In genomic region chr12:124420041-124420765, GRCh38 we compare ENCODE assay signal across 15 cellular contexts.
DNase-seq lines count a peak whose midpoint lies in the region; ATAC-seq and TF ChIP-seq lines count a peak whose summit lies in the region.
"Had no signal": no experiment of that assay in that cellular context is flagged by ENCODE, and none has a peak within 500 bp of the region (broad histone marks: within the 10 kb centered on the region; RNA-seq: fewer than 3 reads in every experiment).

No MANE protein-coding gene starts in this region.

- TF ChIP-seq POLR2A in gastroesophageal sphincter (IDR thresholded peaks at IDR 0.05), result no peak

- peaks cover 0 to 60% of the 10 kb centered on the region in 2 donors for H3K36me3 ChIP-seq in gastroesophageal sphincter
- peaks cover 34% of the 10 kb centered on the region for H3K36me3 ChIP-seq in skeletal muscle satellite cell (ENCODE audit: insufficient read depth, low read length)
- H3K36me3 ChIP-seq: breast epithelium had no signal

- peaks cover 15% of the 10 kb centered on the region for H3K9me3 ChIP-seq in AG04450 (ENCODE audit: control insufficient read depth, insufficient read depth, low read length)
- no peaks in the 10 kb centered on the region for H3K9me3 ChIP-seq in gastroesophageal sphincter
- no peaks in the 10 kb centered on the region for H3K9me3 ChIP-seq in skeletal muscle satellite cell (replicated peaks; ENCODE audit: low read length)
- H3K9me3 ChIP-seq: breast epithelium had no signal

- H3K4me3 ChIP-seq in AG04450 (ENCODE audit: low read depth, low read length) (no peak overlapping the region), gastroesophageal sphincter (no peak overlapping the region), skeletal muscle satellite cell (ENCODE audit: low read length) (no peak overlapping the region)

- CTCF ChIA-PET in AG04450 (lab: Charles Lee), result interaction anchor here (0.5 to 2.5 kb wide), 3 partner anchors 21 to 351 kb away, joined by 3 to 10 read pairs (median 3); no protein-coding TSS in a partner anchor
- CTCF ChIA-PET in HEK293T (lab: Yijun Ruan, JAX), result no interaction called here

- TF ChIP-seq EP300 in gastroesophageal sphincter (IDR thresholded peaks at IDR 0.05), result no peak

- H3K4me1 ChIP-seq in gastroesophageal sphincter, result peaks cover 0 to 86% (median 33%) of the 10 kb centered on the region in 3 donors
- H3K4me1 ChIP-seq in skeletal muscle satellite cell (ENCODE audit: control insufficient read depth, insufficient read depth, low read length), result peaks cover 35% of the 10 kb centered on the region

- no peak overlapping the region for H3K9ac ChIP-seq in skeletal muscle satellite cell (ENCODE audit: low read depth, low read length)

- 81 to 87% methylated on average over 7 to 17 of the region's 22 CpGs for whole genome bisulfite sequencing in gastroesophageal sphincter (ENCODE audit: low coverage in 1 of 2), 2 donors

- H3K27me3 ChIP-seq in AG04450 (ENCODE audit: control insufficient read depth, insufficient read depth, low read length) (no peaks in the 10 kb centered on the region), gastroesophageal sphincter (no peaks in the 10 kb centered on the region), skeletal muscle satellite cell (ENCODE audit: control insufficient read depth, insufficient read depth, low read length) (no peaks in the 10 kb centered on the region)
- H3K27me3 ChIP-seq: breast epithelium had no signal

- H3K4me2 ChIP-seq in skeletal muscle satellite cell (ENCODE audit: low read length), result peak overlapping the region; percentile 85

- no peak for TF ChIP-seq CTCF in AG04450 (IDR thresholded peaks at IDR 0.05; ENCODE audit: low read depth, low read length)
- no peak for TF ChIP-seq CTCF in gastroesophageal sphincter (IDR thresholded peaks at IDR 0.05)

- ATAC-seq in gastroesophageal sphincter, result no peak
- ATAC-seq in GM18511 (IDR thresholded peaks at IDR 0.05; ENCODE audit: unreplicated experiment), result no peak

- H3K27ac ChIP-seq in AG04450 (ENCODE audit: low read depth, low read length), result peak overlapping the region; percentile 95
- peak overlapping the region; percentile 56 for H3K27ac ChIP-seq in angular gyrus (ENCODE audit: low read depth, low read length)
- H3K27ac ChIP-seq in gastroesophageal sphincter, result peak overlapping the region; percentile 1 to 95 (median 90)

- POLR2A ChIA-PET in AG04450 (lab: Yijun Ruan, JAX), result interaction anchor here (0.9 kb wide), 1 partner anchor 8 kb away, joined by 4 read pairs; no protein-coding TSS in a partner anchor
- POLR2A ChIA-PET in HEK293T (lab: Yijun Ruan, JAX), result no interaction called here

- DNase-seq in AG04450 (ENCODE audit: low read depth, low spot score), result no peak
- DNase-seq in DMS53 treated with DMSO at 0.1 percent for 48 hours (lab: John Stamatoyannopoulos, UW; ENCODE audit: unreplicated experiment), result no peak
- no peak for DNase-seq in HEK293T (ENCODE audit: extremely low spot score)
- no peak for DNase-seq in ecto neural progenitor cell (ENCODE audit: low spot score)
- DNase-seq: activated naive CD4-positive, alpha-beta T cell treated with anti-CD3 and anti-CD28 coated beads, Interleukin-2, amount 10 ng/mL, durations not matched to agents 7 days and 5 days; Kasumi-1; NCI-H1436 treated with DMSO at 0.1 percent for 48 hours; SHP77 treated with DMSO at 0.1 percent for 48 hours; small intestine; T-helper 9 cell had no signal

TF ChIP-seq in HEK293T, 16 proteins besides CTCF, POLR2A, EP300 and RAD21:
- TF ChIP-seq HDGF (IDR thresholded peaks at IDR 0.05; ENCODE audit: borderline replicate concordance) (no peak), FOXA1 (IDR thresholded peaks at IDR 0.05) (no peak), SP1 (IDR thresholded peaks at IDR 0.05) (no peak), BHLHE40 (IDR thresholded peaks at IDR 0.05; ENCODE audit: borderline replicate concordance) (no peak), SUZ12 (IDR thresholded peaks at IDR 0.05) (no peak), TARDBP (IDR thresholded peaks at IDR 0.05) (no peak), LEF1 (IDR thresholded peaks at IDR 0.05; ENCODE audit: borderline replicate concordance) (no peak), CTBP1 (IDR thresholded peaks at IDR 0.05; ENCODE audit: borderline replicate concordance) (no peak), ELF4 (IDR thresholded peaks at IDR 0.05) (no peak), ARNT (IDR thresholded peaks at IDR 0.05) (no peak), NFRKB (IDR thresholded peaks at IDR 0.05) (no peak), ZNF384 (IDR thresholded peaks at IDR 0.05) (no peak), L3MBTL2 (conservative IDR thresholded peaks at IDR 0.05) (no peak), PKNOX1 (IDR thresholded peaks at IDR 0.05) (no peak), FOXM1 (IDR thresholded peaks at IDR 0.05; ENCODE audit: borderline replicate concordance) (no peak), FOXK2 (IDR thresholded peaks at IDR 0.05) (no peak)
